Comparison of ENCODE assay signal across 18 cellular contexts in the genomic region with DNA sequence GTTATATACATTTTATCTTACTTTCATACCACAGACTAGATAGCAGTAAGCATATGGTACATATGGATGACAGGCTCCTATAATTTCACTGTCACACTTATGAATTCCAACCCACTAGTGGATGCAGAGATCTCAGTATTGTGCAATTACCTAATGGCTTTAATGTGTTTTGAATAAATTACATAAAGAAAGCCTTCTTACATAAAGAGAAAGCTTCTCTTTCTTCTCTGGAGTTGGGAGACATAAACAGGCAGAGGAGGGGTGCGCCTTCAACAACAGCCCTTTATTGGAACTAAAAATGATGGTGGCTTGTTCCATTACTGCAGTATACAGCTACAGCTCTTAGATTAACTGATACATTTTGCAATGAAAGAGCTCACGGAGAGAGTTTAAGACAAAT.
"Had no signal": no experiment of that assay in that cellular context is flagged by ENCODE, and none has a peak within 500 bp of the region (broad histone marks: within the 10 kb centered on the region; RNA-seq: fewer than 3 reads in every experiment).

No MANE protein-coding gene starts in this region.

- H3K4me1 ChIP-seq: adrenal gland, esophagus squamous epithelium had no signal

- H3K36me3 ChIP-seq: adrenal gland had no signal

- H3K27me3 ChIP-seq: adrenal gland, esophagus squamous epithelium, hepatocyte had no signal

- H3K9me3 ChIP-seq: adrenal gland, esophagus squamous epithelium had no signal

- H3K4me1 Mint-ChIP-seq: activated CD4-positive, alpha-beta T cell treated with anti-CD3 and anti-CD28 coated beads for 36 hours; activated CD8-positive, alpha-beta memory T cell treated with anti-CD3 and anti-CD28 coated beads, Interleukin-2, amount 10 ng/mL, durations not matched to agents 7 days and 5 days; nephron; stimulated activated naive CD8-positive, alpha-beta T cell treated with anti-CD3 and anti-CD28 coated beads, Interleukin-15, amount 100 ng/mL, for 72 hours; T-helper 17 cell had no signal

- H3K27me3 Mint-ChIP-seq: activated CD4-positive, alpha-beta T cell treated with anti-CD3 and anti-CD28 coated beads for 36 hours; stimulated activated naive CD8-positive, alpha-beta T cell treated with anti-CD3 and anti-CD28 coated beads, Interleukin-15, amount 100 ng/mL, for 72 hours had no signal

- ATAC-seq: activated CD4-positive, alpha-beta T cell treated with anti-CD3 and anti-CD28 coated beads for 36 hours; activated CD8-positive, alpha-beta memory T cell treated with anti-CD3 and anti-CD28 coated beads, Interleukin-2, amount 10 ng/mL, durations not matched to agents 7 days and 5 days; left ventricle myocardium superior; stimulated activated naive CD8-positive, alpha-beta T cell treated with anti-CD3 and anti-CD28 coated beads, Interleukin-15, amount 100 ng/mL, for 72 hours; T-helper 17 cell had no signal

- H3K4me3 ChIP-seq: adrenal gland, coronary artery, esophagus squamous epithelium, hepatocyte had no signal

- DNase-seq: activated CD4-positive, alpha-beta memory T cell treated with anti-CD3 and anti-CD28 coated beads for 36 hours; activated CD4-positive, alpha-beta T cell treated with anti-CD3 and anti-CD28 coated beads for 36 hours; activated CD8-positive, alpha-beta memory T cell treated with anti-CD3 and anti-CD28 coated beads, Interleukin-2, amount 10 ng/mL, durations not matched to agents 7 days and 5 days; activated naive CD4-positive, alpha-beta T cell treated with anti-CD3 and anti-CD28 coated beads for 36 hours; activated T-cell treated with anti-CD3 and anti-CD28 coated beads, Interleukin-2, amount 50 U/mL, for 1 hour; adrenal gland; effector CD4-positive, alpha-beta T cell; esophagus squamous epithelium; kidney; left ventricle myocardium superior; mesenchymal stem cell; stimulated activated CD4-positive, alpha-beta T cell treated with anti-CD3 and anti-CD28 coated beads, Interleukin-1b, Interleukin-23, amount 100 ng/mL, for 48 hours; stimulated activated naive CD8-positive, alpha-beta T cell treated with anti-CD3 and anti-CD28 coated beads, Interleukin-15, amount 100 ng/mL, for 72 hours; T-helper 17 cell had no signal

- H3K27ac Mint-ChIP-seq: activated CD4-positive, alpha-beta memory T cell treated with anti-CD3 and anti-CD28 coated beads for 36 hours; activated CD4-positive, alpha-beta T cell treated with anti-CD3 and anti-CD28 coated beads for 36 hours; activated CD8-positive, alpha-beta memory T cell treated with anti-CD3 and anti-CD28 coated beads, Interleukin-2, amount 10 ng/mL, durations not matched to agents 7 days and 5 days; activated naive CD4-positive, alpha-beta T cell treated with anti-CD3 and anti-CD28 coated beads for 36 hours; activated T-helper 2 cell treated with anti-CD3 and anti-CD28 coated beads, Interferon-gamma antibody, Interleukin-2, Interleukin-4, amounts not matched to agents 10 μg/mL and 5 μg/mL and 100 μg/mL, durations not matched to agents 14 hours and 24 hours and 36 hours; nephron; stimulated activated naive CD8-positive, alpha-beta T cell treated with anti-CD3 and anti-CD28 coated beads, Interleukin-15, amount 100 ng/mL, for 72 hours; T-helper 17 cell had no signal

- H3K4me3 Mint-ChIP-seq: activated CD4-positive, alpha-beta memory T cell treated with anti-CD3 and anti-CD28 coated beads for 36 hours; activated CD4-positive, alpha-beta T cell treated with anti-CD3 and anti-CD28 coated beads for 36 hours; activated CD8-positive, alpha-beta memory T cell treated with anti-CD3 and anti-CD28 coated beads, Interleukin-2, amount 10 ng/mL, durations not matched to agents 7 days and 5 days; activated naive CD4-positive, alpha-beta T cell treated with anti-CD3 and anti-CD28 coated beads for 36 hours; nephron; stimulated activated naive CD8-positive, alpha-beta T cell treated with anti-CD3 and anti-CD28 coated beads, Interleukin-15, amount 100 ng/mL, for 72 hours; T-helper 17 cell had no signal

- H3K9me3 Mint-ChIP-seq: activated naive CD4-positive, alpha-beta T cell treated with anti-CD3 and anti-CD28 coated beads for 36 hours; activated T-helper 2 cell treated with anti-CD3 and anti-CD28 coated beads, Interferon-gamma antibody, Interleukin-2, Interleukin-4, amounts not matched to agents 10 μg/mL and 5 μg/mL and 100 μg/mL, durations not matched to agents 14 hours and 24 hours and 36 hours; nephron; stimulated activated naive CD8-positive, alpha-beta T cell treated with anti-CD3 and anti-CD28 coated beads, Interleukin-15, amount 100 ng/mL, for 72 hours had no signal

- H3K27ac ChIP-seq: adrenal gland, coronary artery, esophagus squamous epithelium, hepatocyte had no signal

- H3K36me3 Mint-ChIP-seq: activated CD8-positive, alpha-beta memory T cell treated with anti-CD3 and anti-CD28 coated beads, Interleukin-2, amount 10 ng/mL, durations not matched to agents 7 days and 5 days had no signal
